ENCODE assay signal across 14 cellular contexts in genomic region chr4:107069049-107069448, GRCh38. TPM values are rescaled to one million over a fixed set of nuclear protein-coding genes. Genes with fewer than 3 reads are reported as not detected.
DNase-seq lines count a peak whose midpoint lies in the region; ATAC-seq and TF ChIP-seq lines count a peak whose summit lies in the region.
"Had no signal": no experiment of that assay in that cellular context is flagged by ENCODE, and none has a peak within 500 bp of the region (broad histone marks: within the 10 kb centered on the region; RNA-seq: fewer than 3 reads in every experiment).

No MANE protein-coding gene starts in this region.

- H3K27ac ChIP-seq in RWPE2 (ENCODE audit: poor library complexity, severe bottlenecking) = no peak overlapping the region
- H3K27ac ChIP-seq in ovary = no peak overlapping the region

- 80 to 83% (median 81%) methylated on average over 3 of the region's 3 CpGs for WGBS in ovary, 3 donors

- no peaks in the 10 kb centered on the region for H3K4me1 ChIP-seq in RWPE2 (ENCODE audit: insufficient read depth, poor library complexity, severe bottlenecking)
- H3K4me1 ChIP-seq in ovary (ENCODE audit: insufficient read depth) = no peaks in the 10 kb centered on the region

- peaks cover 6% of the 10 kb centered on the region for H3K27me3 Mint-ChIP-seq in HFFc6 (ENCODE audit: insufficient read depth)
- H3K27me3 Mint-ChIP-seq: activated naive CD4-positive, alpha-beta T cell treated with anti-CD3 and anti-CD28 coated beads, Interleukin-2, amount 50 U/mL, for 24 hours had no signal

- H3K4me3 ChIP-seq in RWPE2 (ENCODE audit: severe bottlenecking) (no peak overlapping the region), fibroblast of the aortic adventitia (ENCODE audit: low read depth, low read length) (no peak overlapping the region), ovary (no peak overlapping the region)

- peaks cover 34% of the 10 kb centered on the region for H3K4me1 Mint-ChIP-seq in HFFc6 (ENCODE audit: low read depth)
- H3K4me1 Mint-ChIP-seq: activated naive CD4-positive, alpha-beta T cell treated with anti-CD3 and anti-CD28 coated beads, Interleukin-2, amount 50 U/mL, for 24 hours; naive thymus-derived CD4-positive, alpha-beta T cell had no signal

- no peak overlapping the region; the same call in 1 of the 2 replicates for H3K27ac Mint-ChIP-seq in HFFc6
- H3K27ac Mint-ChIP-seq: activated naive CD4-positive, alpha-beta T cell treated with anti-CD3 and anti-CD28 coated beads, Interleukin-2, amount 50 U/mL, for 24 hours; naive thymus-derived CD4-positive, alpha-beta T cell had no signal

- H3K4me3 Mint-ChIP-seq in HFFc6 = peak overlapping the region; percentile 13
- H3K4me3 Mint-ChIP-seq: activated naive CD4-positive, alpha-beta T cell treated with anti-CD3 and anti-CD28 coated beads, Interleukin-2, amount 50 U/mL, for 24 hours; naive thymus-derived CD4-positive, alpha-beta T cell had no signal

- DNase-seq in EL (peak; percentile 63), HFFc6 (peak; percentile 53), RWPE2 (ENCODE audit: low spot score) (no peak), fibroblast of the aortic adventitia (ENCODE audit: low read depth) (peak; percentile 41), iPS-NIHi11 (ENCODE audit: low spot score) (no peak), ovary (no peak), T-helper 9 cell (no peak)
- DNase-seq in effector CD8-positive, alpha-beta T cell (lab: John Stamatoyannopoulos, UW) = no peak
- DNase-seq: activated CD4-positive, alpha-beta T cell treated with anti-CD3 and anti-CD28 coated beads, Interleukin-2, amount 50 U/mL, for 1 hour; C1 segment of cervical spinal cord; MM.1S; naive thymus-derived CD4-positive, alpha-beta T cell; NCI-H524 treated with DMSO at 0.1 percent for 48 hours had no signal

- no peak for TF ChIP-seq POLR2A in ovary (IDR thresholded peaks at IDR 0.05)

- H3K36me3 Mint-ChIP-seq in HFFc6 (ENCODE audit: low read depth) = no peaks in the 10 kb centered on the region
- H3K36me3 Mint-ChIP-seq: activated naive CD4-positive, alpha-beta T cell treated with anti-CD3 and anti-CD28 coated beads, Interleukin-2, amount 50 U/mL, for 24 hours; naive thymus-derived CD4-positive, alpha-beta T cell had no signal

- no peak for TF ChIP-seq EP300 in ovary (IDR thresholded peaks at IDR 0.05)

- H3K36me3 ChIP-seq in RWPE2 (ENCODE audit: low read depth) (no peaks in the 10 kb centered on the region), ovary (no peaks in the 10 kb centered on the region)

- H3K9me3 Mint-ChIP-seq in HFFc6 = no peaks in the 10 kb centered on the region
- H3K9me3 Mint-ChIP-seq: activated naive CD4-positive, alpha-beta T cell treated with anti-CD3 and anti-CD28 coated beads, Interleukin-2, amount 50 U/mL, for 24 hours had no signal

- H3K9me3 ChIP-seq in RWPE2 (ENCODE audit: severe bottlenecking) (no peaks in the 10 kb centered on the region), ovary (no peaks in the 10 kb centered on the region)

- H3K27me3 ChIP-seq in RWPE2 (ENCODE audit: insufficient read depth, poor library complexity, severe bottlenecking) (no peaks in the 10 kb centered on the region), ovary (no peaks in the 10 kb centered on the region)

- TF ChIP-seq CTCF in HFFc6 (IDR thresholded peaks at IDR 0.05) (no peak), RWPE2 (IDR thresholded peaks at IDR 0.05; ENCODE audit: poor library complexity, severe bottlenecking) (no peak), fibroblast of the aortic adventitia (IDR thresholded peaks at IDR 0.05; ENCODE audit: insufficient read depth, low read length) (no peak), ovary (IDR thresholded peaks at IDR 0.05) (no peak)

- 0 out of 3 replicates have a peak, but pooled peaks have one; percentile 41 for ATAC-seq in RWPE2 (ENCODE audit: low read depth)
- ATAC-seq: naive thymus-derived CD4-positive, alpha-beta T cell had no signal

- intact Hi-C loops in ovary (cut with DNase I) = no loop called here

RNA-seq across cellular contexts. Expression of gene DKK2, which starts 32.9 kb away (rescaled TPM):
- under 1 TPM; 0.15 to 0.50 (median 0.20) TPM for total RNA-seq in HFFc6 (2021; fragmentation: NEBNext Ultra II Directional; extraction: Animal tissue kit (Norgen Biotek cat#: 25700))
- total RNA-seq in fibroblast of the aortic adventitia (ENCODE audit: low replicate concordance) (0.27 and 0.82 TPM in 2 replicates), ovary (1 to 10 TPM in 3 of 7 donors, under 1 TPM in 4; 0.30 to 3.8 (median 0.60) TPM)
- 1 to 10 TPM in 1 of 2 donors, under 1 TPM in 1; 0.62 to 1.6 TPM for polyA plus RNA-seq in ovary
- total RNA-seq: naive thymus-derived CD4-positive, alpha-beta T cell had no signal
- polyA plus RNA-seq: naive thymus-derived CD4-positive, alpha-beta T cell had no signal

Comparison
In these comparisons a context has a peak if more than half of its experiments do, and no peak if none do; other contexts are left out.
1. DNase-seq: peak in EL (single experiment), HFFc6 (single experiment) and fibroblast of the aortic adventitia (single experiment); none in RWPE2 (single experiment), iPS-NIHi11 (single experiment), ovary (0 of 5), effector CD8-positive, alpha-beta T cell (single experiment) and T-helper 9 cell (single experiment).